In the genomic region with DNA sequence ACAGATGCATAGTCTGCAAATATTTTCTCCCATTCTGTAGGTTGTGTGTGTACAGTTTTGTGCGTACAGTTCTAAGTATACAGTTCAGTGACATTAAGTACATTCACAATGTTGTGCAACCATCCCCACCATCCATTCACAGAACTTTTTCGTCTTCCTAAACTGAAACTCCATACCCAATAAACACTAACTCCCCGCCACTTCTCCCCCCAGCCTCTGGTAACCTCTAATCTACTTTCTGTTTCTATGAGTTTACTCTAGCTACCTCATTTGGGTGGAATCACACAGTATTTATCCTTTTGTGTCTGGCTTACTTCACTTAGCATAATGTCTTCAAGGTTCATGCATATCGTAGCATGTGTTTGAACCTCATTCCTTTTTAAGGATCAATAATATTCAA, we compare ENCODE assay signal across 25 cellular contexts. TPM values are rescaled to one million over a fixed set of nuclear protein-coding genes. Genes with fewer than 3 reads are reported as not detected.
DNase-seq lines count a peak whose midpoint lies in the region; ATAC-seq, FAIRE-seq and TF ChIP-seq lines count a peak whose summit lies in the region.
"Had no signal": no experiment of that assay in that cellular context is flagged by ENCODE, and none has a peak within 500 bp of the region (broad histone marks: within the 10 kb centered on the region; RNA-seq: fewer than 3 reads in every experiment).

No MANE protein-coding gene starts in this region.

- H4K5ac ChIP-seq in H9 (ENCODE audit: insufficient read length, low read depth, low read length) = no peak overlapping the region

- H2BK120ac ChIP-seq in H9 (ENCODE audit: low read depth, low read length, poor library complexity, severe bottlenecking) = no peak overlapping the region

- no peak overlapping the region for H3K4me3 ChIP-seq in naive thymus-derived CD4-positive, alpha-beta T cell (ENCODE audit: low read length)
- no peak overlapping the region for H3K4me3 ChIP-seq in neural progenitor cell
- H3K4me3 ChIP-seq: GM23248, hepatocyte, upper lobe of right lung had no signal

- H3K4me1 Mint-ChIP-seq in activated CD4-positive, alpha-beta T cell treated with anti-CD3 and anti-CD28 coated beads, Interleukin-2, amount 10 ng/mL, durations not matched to agents 24 days and 14 days = peaks cover 80% of the 10 kb centered on the region
- H3K4me1 Mint-ChIP-seq in activated CD8-positive, alpha-beta T cell treated with anti-CD3 and anti-CD28 coated beads, Interleukin-2, amount 10 ng/mL, durations not matched to agents 7 days and 5 days (ENCODE audit: low read depth) = peaks cover 93% of the 10 kb centered on the region
- H3K4me1 Mint-ChIP-seq in naive thymus-derived CD4-positive, alpha-beta T cell = peaks cover 72 to 98% (median 97%) of the 10 kb centered on the region in 7 donors
- H3K4me1 Mint-ChIP-seq in H9 (peaks cover 4 to 10% of the 10 kb centered on the region in 2 experiments), neural progenitor cell (peaks cover 3% of the 10 kb centered on the region)

- CTCF ChIA-PET in activated CD8-positive, alpha-beta T cell treated with anti-CD3 and anti-CD28 coated beads, Interleukin-2, amount 10 ng/mL, durations not matched to agents 7 days and 5 days (lab: Charles Lee) = interaction anchor here (1.0 to 3.7 kb wide), 4 partner anchors 9 to 26 kb away, joined by 3 to 28 read pairs (median 4); partner anchors contain the start of gene PIK3R5
- CTCF ChIA-PET in naive thymus-derived CD4-positive, alpha-beta T cell (lab: Charles Lee) = interaction anchor here (1.5 kb wide), 1 partner anchor 9 kb away, joined by 9 read pairs; no protein-coding TSS in a partner anchor

- intact Hi-C loops in activated CD4-positive, alpha-beta T cell treated with anti-CD3 and anti-CD28 coated beads, Interleukin-2, amount 10 ng/mL, durations not matched to agents 24 days and 14 days (cut with micrococcal nuclease) = no loop called here
- intact Hi-C loops in naive thymus-derived CD4-positive, alpha-beta T cell (cut with micrococcal nuclease) = no loop called here

- H3K79me1 ChIP-seq in H9 (ENCODE audit: insufficient read depth, low read depth, low read length, poor library complexity, severe bottlenecking) = no peaks in the 10 kb centered on the region

- no peak overlapping the region for H4K8ac ChIP-seq in H9 (replicated peaks; ENCODE audit: insufficient read length, low read depth, low read length)

- no peak overlapping the region for H3K18ac ChIP-seq in H9 (ENCODE audit: insufficient read length, low read depth, low read length)

- no peak overlapping the region for H4K91ac ChIP-seq in H9 (ENCODE audit: insufficient read length, low read depth, low read length)

- H3K79me2 ChIP-seq in H9 (ENCODE audit: insufficient read depth, low read length) = no peaks in the 10 kb centered on the region
- no peaks in the 10 kb centered on the region for H3K79me2 ChIP-seq in neural progenitor cell (ENCODE audit: low read depth)
- H3K79me2 ChIP-seq: hepatocyte had no signal

- no peaks in the 10 kb centered on the region for H3F3A ChIP-seq in neural progenitor cell (ENCODE audit: low read depth)

- no peaks in the 10 kb centered on the region for H3K9me3 ChIP-seq in naive thymus-derived CD4-positive, alpha-beta T cell (ENCODE audit: control insufficient read depth in 2 of 3, low read length in 3 of 3)
- no peaks in the 10 kb centered on the region for H3K9me3 ChIP-seq in H9 (ENCODE audit: control insufficient read depth, low read depth, low read length)
- no peaks in the 10 kb centered on the region for H3K9me3 ChIP-seq in neural progenitor cell (ENCODE audit: low read depth)
- H3K9me3 ChIP-seq: upper lobe of right lung had no signal

- H3T11ph ChIP-seq in H9 (ENCODE audit: low read length) = no peak overlapping the region

- ATAC-seq in activated CD8-positive, alpha-beta T cell treated with anti-CD3 and anti-CD28 coated beads, Interleukin-2, amount 10 ng/mL, durations not matched to agents 7 days and 5 days = no peak
- ATAC-seq in naive thymus-derived CD4-positive, alpha-beta T cell = no peak
- no peak for ATAC-seq in GM19351 (IDR thresholded peaks at IDR 0.05; ENCODE audit: unreplicated experiment)
- ATAC-seq: upper lobe of right lung had no signal

- H3K4me3 Mint-ChIP-seq in activated CD4-positive, alpha-beta T cell treated with anti-CD3 and anti-CD28 coated beads, Interleukin-2, amount 10 ng/mL, durations not matched to agents 24 days and 14 days = peak overlapping the region; percentile 29
- H3K4me3 Mint-ChIP-seq in activated CD8-positive, alpha-beta T cell treated with anti-CD3 and anti-CD28 coated beads, Interleukin-2, amount 10 ng/mL, durations not matched to agents 7 days and 5 days = no peak overlapping the region
- H3K4me3 Mint-ChIP-seq in naive thymus-derived CD4-positive, alpha-beta T cell = peak overlapping the region in 6 of 10 donors; percentile 1 to 40 (median 16)
- H3K4me3 Mint-ChIP-seq in H9 (no peak overlapping the region), neural progenitor cell (no peak overlapping the region)

- no peaks in the 10 kb centered on the region for H4K20me1 ChIP-seq in H9 (ENCODE audit: control insufficient read depth, insufficient read depth, insufficient read length)
- H4K20me1 ChIP-seq in neural progenitor cell (ENCODE audit: low read depth) = no peaks in the 10 kb centered on the region

- H3K9me3 Mint-ChIP-seq in activated CD4-positive, alpha-beta T cell treated with anti-CD3 and anti-CD28 coated beads, Interleukin-2, amount 10 ng/mL, durations not matched to agents 24 days and 14 days = peaks cover 17% of the 10 kb centered on the region
- peaks cover 7% of the 10 kb centered on the region for H3K9me3 Mint-ChIP-seq in activated CD8-positive, alpha-beta T cell treated with anti-CD3 and anti-CD28 coated beads, Interleukin-2, amount 10 ng/mL, durations not matched to agents 7 days and 5 days (ENCODE audit: insufficient read depth)
- H3K9me3 Mint-ChIP-seq in naive thymus-derived CD4-positive, alpha-beta T cell = peaks cover 0 to 24% (median 3%) of the 10 kb centered on the region in 11 donors
- peaks cover 0 to 4% of the 10 kb centered on the region in 2 experiments; a peak in 2 of 5 replicates for H3K9me3 Mint-ChIP-seq in H9
- peaks cover 5% of the 10 kb centered on the region for H3K9me3 Mint-ChIP-seq in neural progenitor cell

- no peak overlapping the region for H3K4me2 ChIP-seq in H9 (ENCODE audit: insufficient read depth, insufficient read length, low read length)
- no peak overlapping the region for H3K4me2 ChIP-seq in neural progenitor cell
- H3K4me2 ChIP-seq: hepatocyte had no signal

- no peaks in the 10 kb centered on the region for H3K27me3 Mint-ChIP-seq in activated CD4-positive, alpha-beta T cell treated with anti-CD3 and anti-CD28 coated beads, Interleukin-2, amount 10 ng/mL, durations not matched to agents 24 days and 14 days
- no peaks in the 10 kb centered on the region for H3K27me3 Mint-ChIP-seq in activated CD8-positive, alpha-beta T cell treated with anti-CD3 and anti-CD28 coated beads, Interleukin-2, amount 10 ng/mL, durations not matched to agents 7 days and 5 days (ENCODE audit: low read depth)
- no peaks in the 10 kb centered on the region for H3K27me3 Mint-ChIP-seq in naive thymus-derived CD4-positive, alpha-beta T cell
- H3K27me3 Mint-ChIP-seq in H9 (ENCODE audit: low read depth) (peaks cover 26% of the 10 kb centered on the region), neural progenitor cell (ENCODE audit: insufficient read depth, low read depth) (peaks cover 14% of the 10 kb centered on the region)

- H3K9ac ChIP-seq in H9 (ENCODE audit: extremely low read depth, insufficient read length, low read length) (no peak overlapping the region), neural progenitor cell (no peak overlapping the region)
- H3K9ac ChIP-seq: GM23248 had no signal

- peak; percentile 69 for DNase-seq in activated CD4-positive, alpha-beta T cell treated with anti-CD3 and anti-CD28 coated beads, Interleukin-2, amount 10 ng/mL, durations not matched to agents 24 days and 14 days
- DNase-seq in activated CD4-positive, alpha-beta T cell treated with anti-CD3 and anti-CD28 coated beads for 1 hour = no peak
- DNase-seq in GM18507 (ENCODE audit: extremely low spot score, insufficient read length, low read depth) (no peak), H9 (no peak), neural progenitor cell (ENCODE audit: low spot score) (no peak)
- DNase-seq in activated CD8-positive, alpha-beta T cell treated with anti-CD3 and anti-CD28 coated beads, Interleukin-2, amount 10 ng/mL, durations not matched to agents 7 days and 5 days = no peak
- no peak for DNase-seq in naive thymus-derived CD4-positive, alpha-beta T cell
- DNase-seq: activated CD4-positive, alpha-beta T cell treated with anti-CD3 and anti-CD28 coated beads, Interleukin-2, amount 50 U/mL, for 4 hours; anterior cingulate cortex; GM23248; IMR-90; NCI-H1694; NCI-H2171 treated with DMSO at 0.1 percent for 48 hours; NCI-H69; occipital lobe; Right ventricle myocardium superior; spleen; upper lobe of right lung had no signal

- H3K27ac Mint-ChIP-seq in activated CD4-positive, alpha-beta T cell treated with anti-CD3 and anti-CD28 coated beads, Interleukin-2, amount 10 ng/mL, durations not matched to agents 24 days and 14 days = peak overlapping the region; percentile 83
- H3K27ac Mint-ChIP-seq in activated CD8-positive, alpha-beta T cell treated with anti-CD3 and anti-CD28 coated beads, Interleukin-2, amount 10 ng/mL, durations not matched to agents 7 days and 5 days = peak overlapping the region; percentile 55
- peak overlapping the region; percentile 33 to 98 (median 84) for H3K27ac Mint-ChIP-seq in naive thymus-derived CD4-positive, alpha-beta T cell
- H3K27ac Mint-ChIP-seq in H9 = no peak overlapping the region
- no peak overlapping the region for H3K27ac Mint-ChIP-seq in neural progenitor cell

- no peak overlapping the region for H3K56ac ChIP-seq in H9 (ENCODE audit: insufficient read length, low read depth, low read length)

- H3K36me3 ChIP-seq in naive thymus-derived CD4-positive, alpha-beta T cell (ENCODE audit: control insufficient read depth in 2 of 3, insufficient read depth in 3 of 3, low read length in 3 of 3) = no peaks in the 10 kb centered on the region
- H3K36me3 ChIP-seq in neural progenitor cell = no peaks in the 10 kb centered on the region
- H3K36me3 ChIP-seq: upper lobe of right lung had no signal

- H2BK5ac ChIP-seq in H9 (ENCODE audit: insufficient read length, low read length) = no peak overlapping the region

- H3K4ac ChIP-seq in H9 (ENCODE audit: low read depth, low read length) = no peak overlapping the region

- no peaks in the 10 kb centered on the region for H3K27me3 ChIP-seq in naive thymus-derived CD4-positive, alpha-beta T cell (ENCODE audit: control insufficient read depth in 2 of 2, insufficient read depth in 2 of 2, low read length in 2 of 2)
- no peaks in the 10 kb centered on the region for H3K27me3 ChIP-seq in H9 (ENCODE audit: insufficient read depth, low read length)
- H3K27me3 ChIP-seq in neural progenitor cell = peaks cover 10% of the 10 kb centered on the region
- H3K27me3 ChIP-seq: spleen, upper lobe of right lung had no signal

- no peak overlapping the region for H3K14ac ChIP-seq in H9 (ENCODE audit: insufficient read depth, low read length)

- no peak overlapping the region for H2BK15ac ChIP-seq in H9 (ENCODE audit: low read depth, low read length)

- no CpG with 5 or more reads among the region's 4 CpGs for WGBS in H9 (ENCODE audit: extremely low coverage, insufficient read length, low lambda C conversion rate)

- H3K4me1 ChIP-seq in naive thymus-derived CD4-positive, alpha-beta T cell (ENCODE audit: control insufficient read depth in 2 of 2, insufficient read depth in 2 of 2, low read length in 2 of 2) = peaks cover 68 to 88% of the 10 kb centered on the region in 2 donors
- H3K4me1 ChIP-seq in H9 (ENCODE audit: insufficient read depth, low read length) (no peaks in the 10 kb centered on the region), neural progenitor cell (peaks cover 6% of the 10 kb centered on the region)

- no peak overlapping the region for H2AK5ac ChIP-seq in H9 (ENCODE audit: insufficient read length, low read length)

- no peak overlapping the region for H2BK20ac ChIP-seq in H9 (ENCODE audit: low read depth, low read length, poor library complexity, severe bottlenecking)

- no peak overlapping the region for H3K27ac ChIP-seq in naive thymus-derived CD4-positive, alpha-beta T cell (ENCODE audit: low read depth, low read length)
- H3K27ac ChIP-seq in H9 (ENCODE audit: insufficient read length, low read depth, low read length) = no peak overlapping the region
- H3K27ac ChIP-seq in neural progenitor cell = no peak overlapping the region
- H3K27ac ChIP-seq: GM23248, hepatocyte, upper lobe of right lung had no signal

- peak; percentile 74 for FAIRE-seq in GM18507 (lab: Jason Lieb, UNC)
- FAIRE-seq: A204.1, islet of Langerhans had no signal

- no peak overlapping the region for H3K23ac ChIP-seq in H9 (ENCODE audit: insufficient read length, low read depth, low read length)

- no peak for TF ChIP-seq CTCF in H9 (conservative IDR thresholded peaks at IDR 0.05)
- no peak for TF ChIP-seq CTCF in neural progenitor cell (IDR thresholded peaks at IDR 0.05)

- no peak overlapping the region for H2BK12ac ChIP-seq in H9 (ENCODE audit: insufficient read length, low read depth, low read length)

- POLR2A ChIA-PET in activated CD8-positive, alpha-beta T cell treated with anti-CD3 and anti-CD28 coated beads, Interleukin-2, amount 10 ng/mL, durations not matched to agents 7 days and 5 days (lab: Charles Lee) = interaction anchor here (3.5 kb wide), 1 partner anchor 51 kb away, joined by 22 read pairs; no protein-coding TSS in a partner anchor
- POLR2A ChIA-PET in naive thymus-derived CD4-positive, alpha-beta T cell (lab: Charles Lee) = interaction anchor here (10.7 to 11.9 kb wide), 2 partner anchors 10 to 12 kb away, joined by 116 to 126 read pairs; partner anchors contain the start of gene PIK3R5

- no peaks in the 10 kb centered on the region for H3K23me2 ChIP-seq in H9 (ENCODE audit: insufficient read length, low read depth, low read length, poor library complexity, severe bottlenecking)

- peaks cover 50% of the 10 kb centered on the region for H3K36me3 Mint-ChIP-seq in activated CD4-positive, alpha-beta T cell treated with anti-CD3 and anti-CD28 coated beads, Interleukin-2, amount 10 ng/mL, durations not matched to agents 24 days and 14 days (ENCODE audit: low read depth)
- H3K36me3 Mint-ChIP-seq in activated CD8-positive, alpha-beta T cell treated with anti-CD3 and anti-CD28 coated beads, Interleukin-2, amount 10 ng/mL, durations not matched to agents 7 days and 5 days (ENCODE audit: low read depth) = peaks cover 81% of the 10 kb centered on the region
- H3K36me3 Mint-ChIP-seq in naive thymus-derived CD4-positive, alpha-beta T cell = peaks cover 16 to 72% (median 43%) of the 10 kb centered on the region in 5 donors
- H3K36me3 Mint-ChIP-seq in H9 (ENCODE audit: insufficient read depth in 1 of 3, low read depth in 3 of 3) = no peaks in the 10 kb centered on the region; a peak in 2 of 7 replicates
- no peaks in the 10 kb centered on the region for H3K36me3 Mint-ChIP-seq in neural progenitor cell

- H2AFZ ChIP-seq in H9 (ENCODE audit: low read length) (no peak overlapping the region), neural progenitor cell (replicated peaks) (no peak overlapping the region)
- H2AFZ ChIP-seq: GM23248, hepatocyte had no signal

RNA-seq across cellular contexts. Expression of gene PIK3R5, which starts 14.3 kb away (rescaled TPM):
- total RNA-seq in activated CD4-positive, alpha-beta T cell treated with anti-CD3 and anti-CD28 coated beads, Interleukin-2, amount 10 ng/mL, durations not matched to agents 24 days and 14 days = 32.6 and 36.8 TPM in 2 replicates
- 10 to 100 TPM; 73.9 to 77.9 TPM for total RNA-seq in activated CD8-positive, alpha-beta T cell treated with anti-CD3 and anti-CD28 coated beads, Interleukin-2, amount 10 ng/mL, durations not matched to agents 7 days and 5 days
- total RNA-seq in naive thymus-derived CD4-positive, alpha-beta T cell = 100 to 1,000 TPM in 2 of 5 experiments, 10 to 100 TPM in 3; 73.5 to 231 (median 77.6) TPM
- polyA plus RNA-seq in naive thymus-derived CD4-positive, alpha-beta T cell = 10 to 100 TPM; 18.0 to 47.6 TPM
- total RNA-seq in H9 (2021) (1.4 and 1.7 TPM in 2 replicates), neural progenitor cell (ENCODE audit: low replicate concordance) (0.90 and 0.99 TPM in 2 replicates)
- total RNA-seq: dermis microvascular lymphatic vessel endothelial cell, fibroblast of villous mesenchyme, IMR-90, M059J had no signal
- polyA plus RNA-seq: GM23248, hepatocyte, IMR-90 had no signal

Comparison
In these comparisons a context has a peak if more than half of its experiments do, and no peak if none do; other contexts are left out.
1. H3K27ac Mint-ChIP-seq: peak in activated CD4-positive, alpha-beta T cell treated with anti-CD3 and anti-CD28 coated beads, Interleukin-2, amount 10 ng/mL, durations not matched to agents 24 days and 14 days (single experiment), activated CD8-positive, alpha-beta T cell treated with anti-CD3 and anti-CD28 coated beads, Interleukin-2, amount 10 ng/mL, durations not matched to agents 7 days and 5 days (single experiment) and naive thymus-derived CD4-positive, alpha-beta T cell (9 of 9); none in H9 (0 of 3) and neural progenitor cell (single experiment).
2. H3K4me3 Mint-ChIP-seq: peak in activated CD4-positive, alpha-beta T cell treated with anti-CD3 and anti-CD28 coated beads, Interleukin-2, amount 10 ng/mL, durations not matched to agents 24 days and 14 days (single experiment) and naive thymus-derived CD4-positive, alpha-beta T cell (6 of 10); none in activated CD8-positive, alpha-beta T cell treated with anti-CD3 and anti-CD28 coated beads, Interleukin-2, amount 10 ng/mL, durations not matched to agents 7 days and 5 days (single experiment), H9 (0 of 2) and neural progenitor cell (single experiment).
3. RNA of gene PIK3R5, which starts 14.3 kb away (total RNA-seq): 73.9 to 77.9 TPM in activated CD8-positive, alpha-beta T cell treated with anti-CD3 and anti-CD28 coated beads, Interleukin-2, amount 10 ng/mL, durations not matched to agents 7 days and 5 days, 73.5 to 231 TPM in naive thymus-derived CD4-positive, alpha-beta T cell and 32.6 to 36.8 TPM in activated CD4-positive, alpha-beta T cell treated with anti-CD3 and anti-CD28 coated beads, Interleukin-2, amount 10 ng/mL, durations not matched to agents 24 days and 14 days; 1.4 to 1.7 TPM in H9 and 0.90 to 0.99 TPM in neural progenitor cell; every median in the first group is over 10 times any median in the second.